Comparison of ENCODE assay signal across 1 cellular context in genomic region chr6:47203968-47204611, GRCh38.
TF ChIP-seq lines count a peak whose summit lies in the region.

No MANE protein-coding gene starts in this region.

TF ChIP-seq in H1, 55 proteins besides CTCF, POLR2A, EP300 and RAD21 (continued from another document):
- TF ChIP-seq SP1 (IDR thresholded peaks at IDR 0.05; ENCODE audit: low read depth, low read length) (no peak), POU5F1 (IDR thresholded peaks at IDR 0.05; ENCODE audit: low read depth, low read length) (no peak), HDAC6 (IDR thresholded peaks at IDR 0.05; ENCODE audit: low read depth, low read length) (no peak), NANOG (IDR thresholded peaks at IDR 0.05; ENCODE audit: insufficient read depth, low read depth, low read length, poor library complexity, severe bottlenecking) (no peak), RBBP5 (IDR thresholded peaks at IDR 0.05; ENCODE audit: borderline replicate concordance, low read depth, low read length) (no peak), EGR1 (IDR thresholded peaks at IDR 0.05; ENCODE audit: borderline replicate concordance, low read depth, low read length) (no peak), JUND (IDR thresholded peaks at IDR 0.05; ENCODE audit: low read length) (no peak), GTF2F1 (IDR thresholded peaks at IDR 0.05; ENCODE audit: borderline replicate concordance, low read depth, low read length) (no peak), HDAC2 (IDR thresholded peaks at IDR 0.05; ENCODE audit: borderline replicate concordance in 1 of 2, low read depth in 2 of 2, low read length in 2 of 2) (no peak), CEBPB (IDR thresholded peaks at IDR 0.05; ENCODE audit: low read depth, low read length) (no peak), GABPA (IDR thresholded peaks at IDR 0.05; ENCODE audit: borderline replicate concordance, insufficient read depth, low read length) (no peak)
- TF ChIP-seq, protein P1, sequence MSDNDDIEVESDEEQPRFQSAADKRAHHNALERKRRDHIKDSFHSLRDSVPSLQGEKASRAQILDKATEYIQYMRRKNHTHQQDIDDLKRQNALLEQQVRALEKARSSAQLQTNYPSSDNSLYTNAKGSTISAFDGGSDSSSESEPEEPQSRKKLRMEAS (IDR thresholded peaks at IDR 0.05) = no peak
